In genomic region chr5:90484540-90484939, GRCh38 we compare ENCODE assay signal across 23 cellular contexts.
"Had no signal": no experiment of that assay in that cellular context is flagged by ENCODE, and none has a peak within 500 bp of the region (broad histone marks: within the 10 kb centered on the region; RNA-seq: fewer than 3 reads in every experiment).

No MANE protein-coding gene starts in this region.

- DNase-seq: activated B cell treated with CpG ODN at 0.5 μM for 24 hours; activated CD4-positive, alpha-beta T cell treated with anti-CD3 and anti-CD28 coated beads for 1 hour; activated CD4-positive, alpha-beta T cell treated with anti-CD3 and anti-CD28 coated beads, Interleukin-2, amount 10 ng/mL, durations not matched to agents 24 days and 14 days; activated CD4-positive, alpha-beta T cell treated with anti-CD3 and anti-CD28 coated beads, Interleukin-2, amount 50 U/mL, for 48 hours; activated CD8-positive, alpha-beta memory T cell treated with anti-CD3 and anti-CD28 coated beads, Interleukin-2, amount 10 ng/mL, durations not matched to agents 7 days and 5 days; activated gamma-delta T cell; activated naive CD4-positive, alpha-beta T cell treated with anti-CD3 and anti-CD28 coated beads for 36 hours; activated T-cell treated with anti-CD3 and anti-CD28 coated beads, Interleukin-2, amount 50 U/mL, for 24 hours; amygdala; cerebellar nuclear complex; MG63; MV-4-11; NCI-H1092 treated with DMSO at 0.1 percent for 48 hours; NCI-H1417 treated with DMSO at 0.1 percent for 48 hours; NCI-H1694 treated with DMSO at 0.1 percent for 48 hours; NCI-H2081; NCI-H446; NCI-H524; Peyer's patch; SHP77 had no signal

- H3K27ac Mint-ChIP-seq: activated B cell treated with CpG ODN at 0.5 μM for 24 hours; activated CD4-positive, alpha-beta T cell treated with anti-CD3 and anti-CD28 coated beads, Interleukin-2, amount 10 ng/mL, durations not matched to agents 24 days and 14 days; activated CD8-positive, alpha-beta memory T cell treated with anti-CD3 and anti-CD28 coated beads, Interleukin-2, amount 10 ng/mL, durations not matched to agents 7 days and 5 days; activated naive CD4-positive, alpha-beta T cell treated with anti-CD3 and anti-CD28 coated beads for 36 hours; activated naive CD8-positive, alpha-beta T cell; activated T-cell treated with anti-CD3 and anti-CD28 coated beads, Interleukin-2, amount 50 U/mL, for 24 hours; activated T-helper 17 cell treated with anti-CD3 and anti-CD28 coated beads, Interleukin-2, amount 50 U/mL, for 72 hours; T-helper 1 cell treated with Interleukin-12 subunit alpha and Interleukin-12 subunit beta and Interleukin-4 antibody, amounts not matched to agents 30 μg/mL and 1 μg/mL, for 36 hours had no signal

- H3K4me1 Mint-ChIP-seq: activated B cell treated with CpG ODN at 0.5 μM for 24 hours; activated CD4-positive, alpha-beta T cell treated with anti-CD3 and anti-CD28 coated beads, Interleukin-2, amount 10 ng/mL, durations not matched to agents 24 days and 14 days; activated T-helper 17 cell treated with anti-CD3 and anti-CD28 coated beads, Interleukin-2, amount 50 U/mL, for 72 hours had no signal

- H3K27me3 Mint-ChIP-seq: activated B cell treated with CpG ODN at 0.5 μM for 24 hours; activated CD4-positive, alpha-beta T cell treated with anti-CD3 and anti-CD28 coated beads, Interleukin-2, amount 10 ng/mL, durations not matched to agents 24 days and 14 days; activated CD8-positive, alpha-beta memory T cell treated with anti-CD3 and anti-CD28 coated beads, Interleukin-2, amount 10 ng/mL, durations not matched to agents 7 days and 5 days; activated naive CD8-positive, alpha-beta T cell; activated T-cell treated with anti-CD3 and anti-CD28 coated beads, Interleukin-2, amount 50 U/mL, for 24 hours; activated T-helper 17 cell treated with anti-CD3 and anti-CD28 coated beads, Interleukin-2, amount 50 U/mL, for 72 hours had no signal

- H3K4me3 Mint-ChIP-seq: activated B cell treated with CpG ODN at 0.5 μM for 24 hours; activated CD4-positive, alpha-beta T cell treated with anti-CD3 and anti-CD28 coated beads, Interleukin-2, amount 10 ng/mL, durations not matched to agents 24 days and 14 days; activated CD8-positive, alpha-beta memory T cell treated with anti-CD3 and anti-CD28 coated beads, Interleukin-2, amount 10 ng/mL, durations not matched to agents 7 days and 5 days; activated naive CD4-positive, alpha-beta T cell treated with anti-CD3 and anti-CD28 coated beads for 36 hours; activated naive CD8-positive, alpha-beta T cell; activated T-cell treated with anti-CD3 and anti-CD28 coated beads, Interleukin-2, amount 50 U/mL, for 24 hours; activated T-helper 17 cell treated with anti-CD3 and anti-CD28 coated beads, Interleukin-2, amount 50 U/mL, for 72 hours; T-helper 1 cell treated with Interleukin-12 subunit alpha and Interleukin-12 subunit beta and Interleukin-4 antibody, amounts not matched to agents 30 μg/mL and 1 μg/mL, for 36 hours had no signal

- H3K4me3 ChIP-seq: MG63, Peyer's patch had no signal

- H3K4me1 ChIP-seq: Peyer's patch had no signal

- H3K9me3 ChIP-seq: MG63, Peyer's patch had no signal

- H3K36me3 ChIP-seq: Peyer's patch had no signal

- H3K9me3 Mint-ChIP-seq: activated B cell treated with CpG ODN at 0.5 μM for 24 hours; activated naive CD4-positive, alpha-beta T cell treated with anti-CD3 and anti-CD28 coated beads for 36 hours; activated T-cell treated with anti-CD3 and anti-CD28 coated beads, Interleukin-2, amount 50 U/mL, for 24 hours; activated T-helper 17 cell treated with anti-CD3 and anti-CD28 coated beads, Interleukin-2, amount 50 U/mL, for 72 hours; T-helper 1 cell treated with Interleukin-12 subunit alpha and Interleukin-12 subunit beta and Interleukin-4 antibody, amounts not matched to agents 30 μg/mL and 1 μg/mL, for 36 hours had no signal

- ATAC-seq: activated CD8-positive, alpha-beta memory T cell treated with anti-CD3 and anti-CD28 coated beads, Interleukin-2, amount 10 ng/mL, durations not matched to agents 7 days and 5 days; activated T-helper 17 cell treated with anti-CD3 and anti-CD28 coated beads, Interleukin-2, amount 50 U/mL, for 72 hours had no signal
